In the genomic region with DNA sequence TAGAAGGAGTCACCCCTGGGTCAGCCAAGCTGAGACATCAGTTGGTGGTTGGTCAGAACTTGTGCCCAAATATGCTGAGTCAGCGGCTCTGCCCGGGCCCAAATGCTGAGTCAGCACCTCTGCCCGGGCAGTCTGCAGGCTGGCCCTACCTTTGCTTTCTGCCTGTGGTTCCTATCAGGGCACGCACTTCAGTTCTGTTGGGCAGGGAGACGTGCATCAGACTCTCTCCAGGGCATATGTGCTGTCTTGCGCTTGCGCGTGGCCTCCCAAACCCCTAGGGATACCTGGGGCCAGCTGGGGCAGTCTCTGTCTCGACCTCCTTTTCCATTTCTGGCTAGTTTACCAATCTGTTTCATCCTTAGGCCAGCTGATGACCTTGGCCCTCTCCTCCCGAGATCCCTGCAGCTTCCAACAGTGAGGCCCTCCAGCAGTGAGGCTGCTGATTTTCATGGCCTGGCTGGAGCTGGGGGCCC, we compare ENCODE assay signal across 11 cellular contexts. TPM values are rescaled to one million over a fixed set of nuclear protein-coding genes. Genes with fewer than 3 reads are reported as not detected.
DNase-seq lines count a peak whose midpoint lies in the region; ATAC-seq and TF ChIP-seq lines count a peak whose summit lies in the region.
"Had no signal": no experiment of that assay in that cellular context is flagged by ENCODE, and none has a peak within 500 bp of the region (broad histone marks: within the 10 kb centered on the region; RNA-seq: fewer than 3 reads in every experiment).

No MANE protein-coding gene starts in this region.

- no peak overlapping the region for H3K4me3 Mint-ChIP-seq in activated T-helper 2 cell treated with anti-CD3 and anti-CD28 coated beads, Interferon-gamma antibody, Interleukin-2, Interleukin-4, amounts not matched to agents 10 μg/mL and 5 μg/mL and 100 μg/mL, durations not matched to agents 14 hours and 24 hours and 36 hours (ENCODE audit: low read depth)
- H3K4me3 Mint-ChIP-seq: CD8-positive, alpha-beta memory T cell had no signal

- peak overlapping the region; percentile 36 to 63 (median 46) for H3K27ac ChIP-seq in esophagus muscularis mucosa (replicated peaks in 1 of 4)
- H3K27ac ChIP-seq in osteoblast (ENCODE audit: low read depth, low read length), result no peak overlapping the region

- H3K4me2 ChIP-seq in osteoblast (ENCODE audit: insufficient read depth, low read length), result no peak overlapping the region

- no peaks in the 10 kb centered on the region for H3K4me1 Mint-ChIP-seq in activated T-helper 2 cell treated with anti-CD3 and anti-CD28 coated beads, Interferon-gamma antibody, Interleukin-2, Interleukin-4, amounts not matched to agents 10 μg/mL and 5 μg/mL and 100 μg/mL, durations not matched to agents 14 hours and 24 hours and 36 hours (ENCODE audit: low read depth)

- H3K9me3 ChIP-seq in esophagus muscularis mucosa (no peaks in the 10 kb centered on the region), osteoblast (ENCODE audit: low read depth, low read length) (peaks cover 3% of the 10 kb centered on the region)

- H3K36me3 ChIP-seq in esophagus muscularis mucosa, result peaks cover 0 to 44% (median 31%) of the 10 kb centered on the region in 4 donors
- peaks cover 46% of the 10 kb centered on the region for H3K36me3 ChIP-seq in osteoblast (ENCODE audit: insufficient read depth, low read length)

- TF ChIP-seq POLR2A in esophagus muscularis mucosa (IDR thresholded peaks at IDR 0.05; ENCODE audit: low read depth), result no peak

- H3K36me3 Mint-ChIP-seq in activated T-helper 2 cell treated with anti-CD3 and anti-CD28 coated beads, Interferon-gamma antibody, Interleukin-2, Interleukin-4, amounts not matched to agents 10 μg/mL and 5 μg/mL and 100 μg/mL, durations not matched to agents 14 hours and 24 hours and 36 hours (ENCODE audit: low read depth), result peaks cover 38% of the 10 kb centered on the region

- H3K4me1 ChIP-seq in esophagus muscularis mucosa, result peaks cover 0 to 31% (median 24%) of the 10 kb centered on the region in 4 donors
- H3K4me1 ChIP-seq in osteoblast (ENCODE audit: insufficient read depth, low read length), result peaks cover 4% of the 10 kb centered on the region

- no peak for ATAC-seq in HG03460 (IDR thresholded peaks at IDR 0.05; ENCODE audit: unreplicated experiment)
- ATAC-seq: left ventricle myocardium superior had no signal

- WGBS in esophagus muscularis mucosa, result 78% methylated on average over 10 of the region's 10 CpGs

- H3K27me3 Mint-ChIP-seq in activated T-helper 2 cell treated with anti-CD3 and anti-CD28 coated beads, Interferon-gamma antibody, Interleukin-2, Interleukin-4, amounts not matched to agents 10 μg/mL and 5 μg/mL and 100 μg/mL, durations not matched to agents 14 hours and 24 hours and 36 hours (ENCODE audit: low read depth), result no peaks in the 10 kb centered on the region
- H3K27me3 Mint-ChIP-seq: CD8-positive, alpha-beta memory T cell had no signal

- no peak for TF ChIP-seq EP300 in esophagus muscularis mucosa (IDR thresholded peaks at IDR 0.05)

- intact Hi-C loops in esophagus muscularis mucosa (cut with DNase I), result no loop called here
- intact Hi-C loops in activated T-helper 2 cell treated with anti-CD3 and anti-CD28 coated beads, Interferon-gamma antibody, Interleukin-2, Interleukin-4, amounts not matched to agents 10 μg/mL and 5 μg/mL and 100 μg/mL, durations not matched to agents 14 hours and 24 hours and 36 hours (cut with micrococcal nuclease), result no loop called here

- H3K4me3 ChIP-seq in esophagus muscularis mucosa (no peak overlapping the region), osteoblast (ENCODE audit: insufficient read depth, low read length) (no peak overlapping the region)

- DNase-seq in GM03348 (ENCODE audit: low spot score) (peak; percentile 35), RPMI7951 (ENCODE audit: low read depth) (peak; percentile 48), esophagus muscularis mucosa (ENCODE audit: extremely low spot score) (no peak), osteoblast (ENCODE audit: insufficient read length, low spot score, missing footprints) (peak; percentile 96), putamen (ENCODE audit: low spot score) (no peak), NCI-H69 (lab: John Stamatoyannopoulos, UW) (no peak)
- DNase-seq in activated T-helper 2 cell treated with anti-CD3 and anti-CD28 coated beads, Interferon-gamma antibody, Interleukin-2, Interleukin-4, amounts not matched to agents 10 μg/mL and 5 μg/mL and 100 μg/mL, durations not matched to agents 14 hours and 24 hours and 36 hours (ENCODE audit: low spot score), result no peak
- DNase-seq: CD8-positive, alpha-beta memory T cell; left ventricle myocardium superior; NCI-H1694 treated with DMSO at 0.1 percent for 48 hours had no signal

- H3K27me3 ChIP-seq in esophagus muscularis mucosa (no peaks in the 10 kb centered on the region), osteoblast (ENCODE audit: insufficient read depth, low read length) (no peaks in the 10 kb centered on the region)

- H4K20me1 ChIP-seq in osteoblast (ENCODE audit: insufficient read depth, low read length), result no peaks in the 10 kb centered on the region

- H3K27ac Mint-ChIP-seq in activated T-helper 2 cell treated with anti-CD3 and anti-CD28 coated beads, Interferon-gamma antibody, Interleukin-2, Interleukin-4, amounts not matched to agents 10 μg/mL and 5 μg/mL and 100 μg/mL, durations not matched to agents 14 hours and 24 hours and 36 hours, result no peak overlapping the region

- no peak overlapping the region for H2AFZ ChIP-seq in osteoblast (ENCODE audit: low read length)

- H3K9me3 Mint-ChIP-seq in activated T-helper 2 cell treated with anti-CD3 and anti-CD28 coated beads, Interferon-gamma antibody, Interleukin-2, Interleukin-4, amounts not matched to agents 10 μg/mL and 5 μg/mL and 100 μg/mL, durations not matched to agents 14 hours and 24 hours and 36 hours, result no peaks in the 10 kb centered on the region
- H3K9me3 Mint-ChIP-seq: CD8-positive, alpha-beta memory T cell had no signal

- TF ChIP-seq CTCF in esophagus muscularis mucosa (IDR thresholded peaks at IDR 0.05), result no peak
- no peak for TF ChIP-seq CTCF in osteoblast (IDR thresholded peaks at IDR 0.05; ENCODE audit: extremely low read depth, low read depth, low read length)

- no peaks in the 10 kb centered on the region for H3K79me2 ChIP-seq in osteoblast (ENCODE audit: insufficient read depth, low read length)

RNA-seq across cellular contexts. Expression of a gene that starts 24.4 kb away (rescaled TPM):
- 44.0 and 46.7 TPM in 2 replicates for total RNA-seq in RPMI7951 (2014; rRNA removed; shearing (Covaris generic))
- 100 to 1,000 TPM in 1 of 4 donors, 10 to 100 TPM in 3; 14.2 to 258 (median 47.5) TPM for total RNA-seq in esophagus muscularis mucosa
- total RNA-seq in osteoblast, result 313 and 326 TPM in 2 replicates
- 138 and 140 TPM in 2 replicates for total RNA-seq in activated T-helper 2 cell treated with anti-CD3 and anti-CD28 coated beads, Interferon-gamma antibody, Interleukin-2, Interleukin-4, amounts not matched to agents 10 μg/mL and 5 μg/mL and 100 μg/mL, durations not matched to agents 14 hours and 24 hours and 36 hours

Comparison
In these comparisons a context has a peak if more than half of its experiments do, and no peak if none do; other contexts are left out.
1. DNase-seq: peak in GM03348 (single experiment), RPMI7951 (single experiment) and osteoblast (single experiment); none in esophagus muscularis mucosa (single experiment), activated T-helper 2 cell treated with anti-CD3 and anti-CD28 coated beads, Interferon-gamma antibody, Interleukin-2, Interleukin-4, amounts not matched to agents 10 μg/mL and 5 μg/mL and 100 μg/mL, durations not matched to agents 14 hours and 24 hours and 36 hours (single experiment), putamen (single experiment) and NCI-H69 (single experiment).